In genomic region chr2:165953655-165954606, GRCh38 we compare ENCODE assay signal across 8 cellular contexts. TPM values are rescaled to one million over a fixed set of nuclear protein-coding genes. Genes with fewer than 3 reads are reported as not detected.
DNase-seq lines count a peak whose midpoint lies in the region; ATAC-seq and TF ChIP-seq lines count a peak whose summit lies in the region.

TSS of gene TTC21B (minus strand) at chr2:165953776. CDS start at chr2:165953705, 71 bp downstream.

- H3K27me3 ChIP-seq in ascending aorta (no peaks in the 10 kb centered on the region), right cardiac atrium (ENCODE audit: control insufficient read depth, insufficient read depth) (no peaks in the 10 kb centered on the region), uterus (no peaks in the 10 kb centered on the region)

- H3K4me1 ChIP-seq in ascending aorta (peaks cover 0 to 16% of the 10 kb centered on the region in 2 donors), right cardiac atrium (ENCODE audit: control insufficient read depth, insufficient read depth, low read length) (peaks cover 2% of the 10 kb centered on the region), uterus (no peaks in the 10 kb centered on the region)

- WGBS in right cardiac atrium: under 1% methylated on average over 55 of the region's 55 CpGs

- H3K36me3 ChIP-seq in ascending aorta (peaks cover 0 to 2% of the 10 kb centered on the region in 2 donors), uterus (no peaks in the 10 kb centered on the region)

- TF ChIP-seq CTCF in ascending aorta (IDR thresholded peaks at IDR 0.05) (peak; percentile 67 to 83 (median 78)), uterus (IDR thresholded peaks at IDR 0.05) (peak; percentile 58 to 84 (median 72))

- H3K9me3 ChIP-seq in ascending aorta (no peaks in the 10 kb centered on the region), right cardiac atrium (ENCODE audit: control insufficient read depth, low read length) (no peaks in the 10 kb centered on the region), uterus (no peaks in the 10 kb centered on the region)

- DNase-seq in NCI-H187 treated with DMSO at 0.1 percent for 48 hours (lab: John Stamatoyannopoulos, UW) (peak; percentile 83), ascending aorta (ENCODE audit: low spot score in 2 of 2) (peak; percentile 76 to 97), right cardiac atrium (peak; percentile 95 to 98 (median 98)), pulmonary artery endothelial cell (ENCODE audit: low read depth, low spot score) (peak; percentile 93), uterus (peak; percentile 93 to 94)

- peak; percentile 54 to 75 for TF ChIP-seq POLR2A in uterus (IDR thresholded peaks at IDR 0.05)

- peak within 1 kb of the TSS; percentile 77 to 95 for H3K4me3 ChIP-seq in ascending aorta
- peak within 1 kb of the TSS; percentile 64 for H3K4me3 ChIP-seq in right cardiac atrium (ENCODE audit: low read length)
- peak within 1 kb of the TSS; percentile 69 to 88 for H3K4me3 ChIP-seq in uterus

- H3K27ac ChIP-seq in ascending aorta: peak within 1 kb of the TSS; percentile 79 to 82
- H3K27ac ChIP-seq in right cardiac atrium (ENCODE audit: low read length): peak within 1 kb of the TSS; percentile 94
- H3K27ac ChIP-seq in uterus: peak within 1 kb of the TSS; percentile 84 to 90

- intact Hi-C loops in T-helper 2 cell treated with Interferon-gamma antibody and Interleukin-4, amounts not matched to agents 100 ng/mL and 5 ng/mL, for 36 hours (cut with micrococcal nuclease): loop anchor here (1.0 to 10.0 kb wide), 9 partner anchors 51 to 1341 kb away; partner anchors contain the start of genes B3GALT1, GALNT3 and SCN1A
- intact Hi-C loops in ascending aorta (cut with DNase I): loop anchor here (1.0 to 5.0 kb wide), 2 partner anchors 174 to 962 kb away; partner anchors contain the start of gene SCN1A
- intact Hi-C loops in right cardiac atrium (cut with DNase I): loop anchor here in 3 of 4 donors (10.0 kb wide), 2 partner anchors 171 to 181 kb away; partner anchors contain the start of gene SCN1A (in 1 of the 3)
- intact Hi-C loops in uterus (cut with DNase I; ENCODE audit: low total_unique reads): no loop called here

- ATAC-seq in GM18499 (IDR thresholded peaks at IDR 0.05; ENCODE audit: insufficient read depth, unreplicated experiment) (peak; percentile 83), HG02943 (IDR thresholded peaks at IDR 0.05; ENCODE audit: low read depth, unreplicated experiment) (peak; percentile 97), right cardiac atrium (peak; percentile 100)

RNA-seq across cellular contexts. Expression of gene TTC21B, which starts in this region (rescaled TPM):
- 18.6 and 20.2 TPM in 2 replicates for total RNA-seq in T-helper 2 cell treated with Interferon-gamma antibody and Interleukin-4, amounts not matched to agents 100 ng/mL and 5 ng/mL, for 36 hours
- 5.5 TPM for total RNA-seq in ascending aorta
- total RNA-seq in right cardiac atrium: 10 to 100 TPM; 10.8 to 19.7 (median 16.7) TPM
- 6.5 TPM for polyA plus RNA-seq in right cardiac atrium
- total RNA-seq in pulmonary artery endothelial cell: 18.2 and 24.2 TPM in 2 replicates
- 10 to 100 TPM; 27.6 to 79.2 (median 36.9) TPM for total RNA-seq in uterus

Comparison
In these comparisons a context has a peak if more than half of its experiments do, and no peak if none do; other contexts are left out.
1. Peak in every context shown above with its lines: DNase-seq, ATAC-seq, H3K4me3 ChIP-seq and H3K27ac ChIP-seq.